In genomic region chr18:62445386-62445917, GRCh38 we compare ENCODE assay signal across 8 cellular contexts.
DNase-seq lines count a peak whose midpoint lies in the region; ATAC-seq and TF ChIP-seq lines count a peak whose summit lies in the region.
"Had no signal": no experiment of that assay in that cellular context is flagged by ENCODE, and none has a peak within 500 bp of the region (broad histone marks: within the 10 kb centered on the region; RNA-seq: fewer than 3 reads in every experiment).

No MANE protein-coding gene starts in this region.

- in situ Hi-C loops in SK-MEL-5 (cut with HindIII; ENCODE audit: low pct_unique_long_range_greater_than_20kb, low sequenced_read_pairs): no loop called here
- in situ Hi-C loops in transverse colon (cut with MboI; ENCODE audit: low pct_ligation_motif_present in 1 of 4, low pct_unique_long_range_greater_than_20kb in 1 of 4, low sequenced_read_pairs in 3 of 4): loop anchor here in 1 of 4 donors (25.0 kb wide), 1 partner anchor 142 kb away; no protein-coding TSS in a partner anchor

- DNase-seq in SK-MEL-5 (ENCODE audit: low read depth, low spot score) (peak; percentile 46), pons (ENCODE audit: low spot score) (no peak), transverse colon (no peak)
- DNase-seq: activated CD8-positive, alpha-beta memory T cell treated with anti-CD3 and anti-CD28 coated beads, Interleukin-2, amount 50 U/mL, for 48 hours had no signal

- peak; percentile 82 for ATAC-seq in GM18511 (IDR thresholded peaks at IDR 0.05; ENCODE audit: unreplicated experiment)
- peak; percentile 64 for ATAC-seq in GM19025 (IDR thresholded peaks at IDR 0.05; ENCODE audit: low read depth, unreplicated experiment)
- peak; percentile 89 for ATAC-seq in HG03175 (IDR thresholded peaks at IDR 0.05; ENCODE audit: unreplicated experiment)
- ATAC-seq in HG02588 (IDR thresholded peaks at IDR 0.05; ENCODE audit: unreplicated experiment): no peak

- no peak for TF ChIP-seq CTCF in transverse colon (IDR thresholded peaks at IDR 0.05)

- no peak for TF ChIP-seq EP300 in transverse colon (IDR thresholded peaks at IDR 0.05; ENCODE audit: low read depth)

- no peaks in the 10 kb centered on the region for H3K27me3 ChIP-seq in transverse colon

- TF ChIP-seq POLR2A in transverse colon (IDR thresholded peaks at IDR 0.05): no peak

- WGBS in transverse colon (ENCODE audit: low coverage in 1 of 2), 2 donors: 67% methylated on average over 4 of the region's 4 CpGs

- no peak overlapping the region for H3K27ac ChIP-seq in transverse colon

- no peaks in the 10 kb centered on the region for H3K9me3 ChIP-seq in transverse colon

- no peaks in the 10 kb centered on the region for H3K36me3 ChIP-seq in transverse colon

- no peak overlapping the region for H3K4me3 ChIP-seq in transverse colon

- H3K4me1 ChIP-seq in transverse colon: no peaks in the 10 kb centered on the region

- intact Hi-C loops in transverse colon (cut with DNase I; ENCODE audit: low total_unique reads): no loop called here
